8 cellular contexts compared by ENCODE assay signal in the genomic region with DNA sequence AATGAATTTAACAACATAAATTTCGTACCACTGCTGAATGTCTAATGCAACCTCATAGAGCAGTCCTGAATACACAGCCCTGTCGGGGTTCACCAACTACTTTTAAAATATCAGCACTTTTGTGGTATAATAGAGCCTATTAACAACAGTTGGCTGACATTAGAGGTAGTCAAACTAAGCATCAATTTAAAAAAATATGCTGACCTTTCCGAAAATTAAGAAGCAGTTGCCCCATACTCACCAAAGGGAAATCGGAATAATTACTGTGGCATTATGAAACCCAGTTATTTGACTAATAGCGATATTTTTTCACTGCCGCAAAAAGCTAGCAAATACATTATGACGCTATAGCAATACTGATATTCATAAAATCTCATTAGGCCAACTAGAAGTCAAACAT.
"Had no signal": no experiment of that assay in that cellular context is flagged by ENCODE, and none has a peak within 500 bp of the region (broad histone marks: within the 10 kb centered on the region; RNA-seq: fewer than 3 reads in every experiment).

No MANE protein-coding gene starts in this region.

- H3K4me3 ChIP-seq: GM23248, HAP-1 had no signal

- H3K9ac ChIP-seq: GM23248 had no signal

- H3K27ac ChIP-seq: GM23248, HL-60 had no signal

- H3K4me1 ChIP-seq: HAP-1 had no signal

- H3K36me3 ChIP-seq: HAP-1 had no signal

- DNase-seq: GOT3, H7, HFFc6, KG1 had no signal

- H2AFZ ChIP-seq: GM23248 had no signal

- ATAC-seq: HCT116 had no signal

- H3K9me3 ChIP-seq: HAP-1 had no signal
